ENCODE assay signal across 14 cellular contexts in genomic region chr2:197591706-197592072, GRCh38.
DNase-seq lines count a peak whose midpoint lies in the region; TF ChIP-seq lines count a peak whose summit lies in the region.
"Had no signal": no experiment of that assay in that cellular context is flagged by ENCODE, and none has a peak within 500 bp of the region (broad histone marks: within the 10 kb centered on the region; RNA-seq: fewer than 3 reads in every experiment).

No MANE protein-coding gene starts in this region.

- H3K4me3 ChIP-seq in esophagus muscularis mucosa = no peak overlapping the region
- no peak overlapping the region for H3K4me3 ChIP-seq in neuronal stem cell (ENCODE audit: low read length in 2 of 2)
- no peak overlapping the region for H3K4me3 ChIP-seq in prostate gland
- H3K4me3 ChIP-seq: GM23248 had no signal

- no peak overlapping the region for H2AFZ ChIP-seq in neuronal stem cell (ENCODE audit: low read length)
- H2AFZ ChIP-seq: GM23248 had no signal

- 98% methylated on average over 11 of the region's 19 CpGs for WGBS in esophagus muscularis mucosa
- WGBS in neuronal stem cell (ENCODE audit: extremely low coverage in 2 of 2, insufficient read length in 2 of 2, insufficient replicate concordance in 1 of 2), 2 donors = no CpG with 5 or more reads among the region's 19 CpGs
- 83% methylated on average over 19 of the region's 19 CpGs for WGBS in prostate gland

- H2AK5ac ChIP-seq in neuronal stem cell (ENCODE audit: low read depth, low read length) = no peak overlapping the region

- TF ChIP-seq EP300 in esophagus muscularis mucosa (IDR thresholded peaks at IDR 0.05) = no peak

- TF ChIP-seq CTCF in esophagus muscularis mucosa (IDR thresholded peaks at IDR 0.05) (no peak), prostate gland (IDR thresholded peaks at IDR 0.05) (no peak)

- no peak overlapping the region for H3K9ac ChIP-seq in neuronal stem cell (ENCODE audit: low read depth, low read length, poor library complexity)
- H3K9ac ChIP-seq: GM23248 had no signal

- H2BK120ac ChIP-seq in neuronal stem cell (ENCODE audit: low read depth, low read length) = no peak overlapping the region

- H3K14ac ChIP-seq in neuronal stem cell (ENCODE audit: low read length) = peak overlapping the region; percentile 82

- H4K91ac ChIP-seq in neuronal stem cell (ENCODE audit: low read depth, low read length, poor library complexity) = no peak overlapping the region

- peaks cover 0 to 4% (median 0%) of the 10 kb centered on the region in 4 donors for H3K27me3 ChIP-seq in esophagus muscularis mucosa
- no peaks in the 10 kb centered on the region for H3K27me3 ChIP-seq in neuronal stem cell (ENCODE audit: control insufficient read depth in 3 of 3, insufficient read depth in 3 of 3, low read depth in 1 of 3, low read length in 3 of 3)
- no peaks in the 10 kb centered on the region for H3K27me3 ChIP-seq in prostate gland (replicated peaks; ENCODE audit: insufficient read depth)

- no peak overlapping the region for H3K23ac ChIP-seq in neuronal stem cell (ENCODE audit: low read depth, low read length, poor library complexity)

- H3K79me1 ChIP-seq in neuronal stem cell (ENCODE audit: low read depth, low read length) = no peaks in the 10 kb centered on the region

- no peak overlapping the region for H2BK5ac ChIP-seq in neuronal stem cell (ENCODE audit: low read length)

- H3K36me3 ChIP-seq in esophagus muscularis mucosa (peaks cover 0 to 5% (median 3%) of the 10 kb centered on the region in 4 donors), neuronal stem cell (replicated peaks in 1 of 2; ENCODE audit: control insufficient read depth in 2 of 2, insufficient read depth in 2 of 2, low read length in 2 of 2) (peaks cover 0 to 25% of the 10 kb centered on the region in 2 donors), prostate gland (no peaks in the 10 kb centered on the region)

- H3K18ac ChIP-seq in neuronal stem cell (ENCODE audit: low read length) = peak overlapping the region; percentile 66

- TF ChIP-seq POLR2A in esophagus muscularis mucosa (IDR thresholded peaks at IDR 0.05; ENCODE audit: low read depth) (no peak), prostate gland (IDR thresholded peaks at IDR 0.05) (no peak)

- no peak overlapping the region for H2BK12ac ChIP-seq in neuronal stem cell (ENCODE audit: low read length)

- no peak overlapping the region for H2BK15ac ChIP-seq in neuronal stem cell (ENCODE audit: low read length)

- no peak overlapping the region for H3K4ac ChIP-seq in neuronal stem cell (ENCODE audit: low read length)

- H3K27ac ChIP-seq in esophagus muscularis mucosa (replicated peaks in 1 of 4) = no peak overlapping the region
- no peak overlapping the region for H3K27ac ChIP-seq in neuronal stem cell (replicated peaks; ENCODE audit: low read length)
- H3K27ac ChIP-seq in prostate gland = no peak overlapping the region
- H3K27ac ChIP-seq: C4-2B, GM23248 had no signal

- H3K4me1 ChIP-seq in esophagus muscularis mucosa = no peaks in the 10 kb centered on the region
- peaks cover 0 to 2% of the 10 kb centered on the region in 2 donors for H3K4me1 ChIP-seq in neuronal stem cell (ENCODE audit: control insufficient read depth in 2 of 2, insufficient read depth in 1 of 2, low read depth in 1 of 2, low read length in 2 of 2)
- no peaks in the 10 kb centered on the region for H3K4me1 ChIP-seq in prostate gland (replicated peaks)

- no peaks in the 10 kb centered on the region for H3K9me3 ChIP-seq in esophagus muscularis mucosa
- peaks cover 0 to 12% of the 10 kb centered on the region in 2 donors for H3K9me3 ChIP-seq in neuronal stem cell (replicated peaks in 1 of 2; ENCODE audit: control insufficient read depth in 2 of 2, insufficient read depth in 1 of 2, low read depth in 1 of 2, low read length in 2 of 2)
- no peaks in the 10 kb centered on the region for H3K9me3 ChIP-seq in prostate gland

- no peak overlapping the region for H4K8ac ChIP-seq in neuronal stem cell (ENCODE audit: low read depth, low read length)

- DNase-seq in NCI-H2227 (lab: John Stamatoyannopoulos, UW; ENCODE audit: unreplicated experiment) (peak; percentile 43), NCI-H2227 treated with DMSO at 0.1 percent for 48 hours (lab: John Stamatoyannopoulos, UW) (no peak), esophagus muscularis mucosa (ENCODE audit: extremely low spot score) (peak; percentile 45), neuronal stem cell (ENCODE audit: low spot score) (no peak), ureter (ENCODE audit: low spot score) (peak; percentile 62), DMS79 (lab: John Stamatoyannopoulos, UW) (no peak), foreskin melanocyte (no peak), prostate gland (ENCODE audit: low spot score) (no peak)
- DNase-seq: 8988T; CD4-positive, alpha-beta memory T cell; DMS53; GM23248; H7 had no signal

- H3K4me2 ChIP-seq in neuronal stem cell (ENCODE audit: insufficient read depth, low read length, poor library complexity, severe bottlenecking) = no peak overlapping the region

- intact Hi-C loops in esophagus muscularis mucosa (cut with DNase I) = no loop called here
- intact Hi-C loops in prostate gland (cut with DNase I) = no loop called here

Comparison
In these comparisons a context has a peak if more than half of its experiments do, and no peak if none do; other contexts are left out.
1. DNase-seq: peak in NCI-H2227 (single experiment), esophagus muscularis mucosa (single experiment) and ureter (single experiment); none in NCI-H2227 treated with DMSO at 0.1 percent for 48 hours (single experiment), neuronal stem cell (single experiment), DMS79 (single experiment), foreskin melanocyte (single experiment) and prostate gland (single experiment).